26 cellular contexts compared by ENCODE assay signal in the genomic region with DNA sequence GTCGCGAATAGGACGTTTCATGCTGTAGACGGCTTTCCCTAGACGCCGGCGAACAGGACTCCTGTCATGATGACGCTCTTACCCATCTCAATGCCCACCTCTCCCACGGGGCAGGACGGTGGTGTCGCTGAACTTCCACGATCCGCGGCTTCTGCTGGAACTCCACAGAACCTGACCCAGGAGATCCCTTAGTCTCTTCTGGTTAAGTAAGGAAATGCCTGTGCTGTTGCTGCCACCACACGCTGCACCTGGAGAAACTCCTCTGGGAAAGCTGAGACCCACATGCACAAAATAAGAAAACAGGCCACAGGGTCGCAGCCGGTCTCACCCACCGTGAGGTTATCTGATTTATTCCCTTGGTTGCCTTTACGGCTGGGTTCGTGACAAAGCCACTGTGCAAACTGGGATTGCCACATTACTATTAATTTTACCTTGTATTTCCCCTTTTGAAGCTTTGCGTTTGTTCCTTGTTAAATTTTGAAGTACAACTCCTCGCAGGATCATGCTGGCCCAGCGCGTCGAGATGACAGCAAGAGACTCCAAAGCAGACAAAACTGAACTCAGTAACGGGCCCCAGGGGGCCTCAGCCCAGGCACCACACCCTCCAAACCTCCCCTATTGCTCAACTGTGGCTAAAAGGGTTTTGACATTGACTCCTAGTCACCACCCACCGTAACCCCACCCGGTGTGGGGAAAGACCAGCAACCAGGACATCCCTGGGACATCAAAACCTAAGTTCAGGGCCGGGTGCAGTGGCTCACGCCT. TPM values are rescaled to one million over a fixed set of nuclear protein-coding genes. Genes with fewer than 3 reads are reported as not detected.
DNase-seq lines count a peak whose midpoint lies in the region; ATAC-seq, FAIRE-seq and TF ChIP-seq lines count a peak whose summit lies in the region.
"Had no signal": no experiment of that assay in that cellular context is flagged by ENCODE, and none has a peak within 500 bp of the region (broad histone marks: within the 10 kb centered on the region; RNA-seq: fewer than 3 reads in every experiment).

No MANE protein-coding gene starts in this region.

- POLR2A ChIA-PET in H1 (lab: Charles Lee; ENCODE audit: partially characterized antibody), result no interaction called here

- H2BK15ac ChIP-seq in H1 (ENCODE audit: low read length), result no peak overlapping the region

- no peaks in the 10 kb centered on the region for H3K36me3 ChIP-seq in GM23338 (ENCODE audit: insufficient read depth)
- H3K36me3 ChIP-seq in H1 (ENCODE audit: control insufficient read depth in 2 of 4, insufficient read depth in 4 of 4, low read length in 3 of 4), result no peaks in the 10 kb centered on the region
- no peaks in the 10 kb centered on the region for H3K36me3 ChIP-seq in gastrocnemius medialis
- H3K36me3 ChIP-seq: esophagus muscularis mucosa had no signal

- H3K27me3 Mint-ChIP-seq in GM23338 (ENCODE audit: insufficient read depth, low read depth, poor library complexity), result peaks cover 4% of the 10 kb centered on the region
- H3K27me3 Mint-ChIP-seq: activated naive CD8-positive, alpha-beta T cell treated with anti-CD3 and anti-CD28 coated beads, Interleukin-2, amount 10 ng/mL, durations not matched to agents 7 days and 5 days had no signal

- TF ChIP-seq POLR2A in NB4 (IDR thresholded peaks at IDR 0.05; ENCODE audit: extremely low read depth, insufficient read length), result no peak
- no peak for TF ChIP-seq POLR2A in H1 (IDR thresholded peaks at IDR 0.05; ENCODE audit: control extremely low read depth in 1 of 2, low read depth in 2 of 2, low read length in 2 of 2)
- TF ChIP-seq POLR2A in gastrocnemius medialis (IDR thresholded peaks at IDR 0.05), result no peak

- H3K4me3 Mint-ChIP-seq in GM23338, result no peak overlapping the region
- H3K4me3 Mint-ChIP-seq: activated naive CD8-positive, alpha-beta T cell treated with anti-CD3 and anti-CD28 coated beads, Interleukin-2, amount 10 ng/mL, durations not matched to agents 7 days and 5 days; mesothelial cell of epicardium; nephron; type B pancreatic cell had no signal

- no peaks in the 10 kb centered on the region for H4K20me1 ChIP-seq in GM23338 (replicated peaks; ENCODE audit: insufficient read depth)
- H4K20me1 ChIP-seq in H1 (replicated peaks in 1 of 2; ENCODE audit: control insufficient read depth in 1 of 2, insufficient read depth in 2 of 2, low read length in 2 of 2), result no peaks in the 10 kb centered on the region

- H3K79me1 ChIP-seq in H1 (ENCODE audit: low read depth, low read length), result no peaks in the 10 kb centered on the region

- no peak for DNase-seq in GM23338 (ENCODE audit: low spot score)
- peak; percentile 100 for DNase-seq in NB4 (ENCODE audit: low read depth)
- no peak for DNase-seq in H1 (ENCODE audit: low read depth in 1 of 2, low spot score in 2 of 2)
- peak in 1 of 2 donors; percentile 70 for DNase-seq in gastrocnemius medialis
- DNase-seq in activated T-cell treated with anti-CD3 and anti-CD28 coated beads for 4 hours, result no peak
- DNase-seq in stimulated activated CD8-positive, alpha-beta memory T cell treated with anti-CD3 and anti-CD28 coated beads, Interleukin-4, amount 100 ng/mL, for 48 hours, result no peak
- no peak for DNase-seq in DMS 273 (lab: John Stamatoyannopoulos, UW; ENCODE audit: unreplicated experiment)
- no peak for DNase-seq in HUDEP-2 (lab: John Stamatoyannopoulos, UW; ENCODE audit: unreplicated experiment in 76 of 76)
- DNase-seq: activated CD4-positive, alpha-beta T cell treated with anti-CD3 and anti-CD28 coated beads for 4 hours; activated naive CD8-positive, alpha-beta T cell treated with anti-CD3 and anti-CD28 coated beads, Interleukin-2, amount 10 ng/mL, durations not matched to agents 7 days and 5 days; COR-L47; effector CD8-positive, alpha-beta T cell; glutamatergic neuron; left colon; NCI-H1048; NCI-H2029; NCI-H510A; stimulated activated CD4-positive, alpha-beta T cell treated with anti-CD3 and anti-CD28 coated beads, Interleukin-4, amount 100 ng/mL, for 1 hour had no signal

- no peaks in the 10 kb centered on the region; the same call in 2 of the 3 replicates for H3K36me3 Mint-ChIP-seq in GM23338 (ENCODE audit: low read depth)
- H3K36me3 Mint-ChIP-seq: activated naive CD8-positive, alpha-beta T cell treated with anti-CD3 and anti-CD28 coated beads, Interleukin-2, amount 10 ng/mL, durations not matched to agents 7 days and 5 days; mesothelial cell of epicardium; type B pancreatic cell had no signal

- H3K79me2 ChIP-seq in GM23338 (replicated peaks; ENCODE audit: insufficient read depth) (no peaks in the 10 kb centered on the region), H1 (ENCODE audit: control insufficient read depth in 1 of 2, insufficient read depth in 2 of 2, low read length in 2 of 2) (no peaks in the 10 kb centered on the region)

- no peak for FAIRE-seq in H1 (lab: Jason Lieb, UNC)
- FAIRE-seq: small intestine, TTC549 had no signal

- in situ Hi-C loops in gastrocnemius medialis (cut with MboI; ENCODE audit: low sequenced_read_pairs in 4 of 4), result no loop called here

- no peak overlapping the region for H3K4ac ChIP-seq in H1 (replicated peaks; ENCODE audit: insufficient read length, low read depth, low read length)

- H3K4me2 ChIP-seq in GM23338 (no peak overlapping the region), H1 (ENCODE audit: insufficient read depth in 1 of 2, low read depth in 2 of 2, low read length in 2 of 2) (no peak overlapping the region)

- peak; percentile 25; a peak in 2 of 4 replicates for TF ChIP-seq RAD21 in H1 (IDR thresholded peaks at IDR 0.05 in 1 of 2, conservative IDR thresholded peaks at IDR 0.05 in 1 of 2; ENCODE audit: low read depth in 2 of 2, low read length in 2 of 2)

- no peaks in the 10 kb centered on the region for H3K27me3 ChIP-seq in GM23338 (ENCODE audit: insufficient read depth)
- H3K27me3 ChIP-seq in H1 (replicated peaks in 1 of 4; ENCODE audit: control insufficient read depth in 3 of 4, extremely low read depth in 1 of 4, insufficient read depth in 3 of 4, low read length in 3 of 4), result no peaks in the 10 kb centered on the region; a peak in 1 of 7 replicates
- peaks cover 0 to 8% (median 0%) of the 10 kb centered on the region in 3 donors for H3K27me3 ChIP-seq in gastrocnemius medialis

- CTCF ChIA-PET in H1 (lab: Charles Lee; ENCODE audit: partially characterized antibody), result interaction anchor here (0.6 to 0.9 kb wide), 3 partner anchors 10 to 489 kb away, joined by 3 read pairs; no protein-coding TSS in a partner anchor

- no peak for TF ChIP-seq EP300 in H1 (IDR thresholded peaks at IDR 0.05; ENCODE audit: borderline replicate concordance in 1 of 2, low read depth in 2 of 2, low read length in 2 of 2)

- H3K14ac ChIP-seq in H1 (ENCODE audit: insufficient read length), result no peak overlapping the region

- H3K4me1 ChIP-seq in GM23338 (ENCODE audit: insufficient read depth) (no peaks in the 10 kb centered on the region), H1 (replicated peaks in 1 of 4; ENCODE audit: control insufficient read depth in 3 of 4, insufficient read depth in 4 of 4, low read length in 3 of 4) (no peaks in the 10 kb centered on the region), gastrocnemius medialis (no peaks in the 10 kb centered on the region)
- H3K4me1 ChIP-seq: esophagus muscularis mucosa had no signal

- no peaks in the 10 kb centered on the region for H3K9me3 ChIP-seq in H1 (ENCODE audit: insufficient read depth in 2 of 2, low read depth in 1 of 2, low read length in 1 of 2)
- no peaks in the 10 kb centered on the region for H3K9me3 ChIP-seq in gastrocnemius medialis
- H3K9me3 ChIP-seq: esophagus muscularis mucosa had no signal

- ATAC-seq in GM23338, result peak; percentile 41; the same call in 2 of the 3 replicates
- peak; percentile 56 to 69 for ATAC-seq in gastrocnemius medialis
- ATAC-seq: left colon had no signal

- H3K4me3 ChIP-seq in GM23338 (no peak overlapping the region), NB4 (ENCODE audit: low read depth, low read length) (peak overlapping the region; percentile 2), H1 (ENCODE audit: extremely low read depth in 1 of 4, insufficient read depth in 2 of 4, low read depth in 3 of 4, low read length in 4 of 4) (no peak overlapping the region), gastrocnemius medialis (no peak overlapping the region)
- H3K4me3 ChIP-seq: esophagus muscularis mucosa had no signal

- H3K18ac ChIP-seq in H1 (ENCODE audit: extremely low read depth, low read length), result no peak overlapping the region

- H3K27ac Mint-ChIP-seq in GM23338, result no peak overlapping the region
- H3K27ac Mint-ChIP-seq: activated naive CD8-positive, alpha-beta T cell treated with anti-CD3 and anti-CD28 coated beads, Interleukin-2, amount 10 ng/mL, durations not matched to agents 7 days and 5 days; mesothelial cell of epicardium; nephron; progenitor cell of endocrine pancreas; type B pancreatic cell had no signal

- H4K5ac ChIP-seq in H1 (ENCODE audit: insufficient read length, low read depth, low read length), result no peak overlapping the region

- H3K9me2 ChIP-seq in GM23338 (ENCODE audit: insufficient read depth), result no peaks in the 10 kb centered on the region

- H3K56ac ChIP-seq in H1 (replicated peaks; ENCODE audit: insufficient read length, low read depth, low read length), result no peak overlapping the region

- intact Hi-C loops in gastrocnemius medialis (cut with DNase I; ENCODE audit: low total_unique reads), result no loop called here

- H3K23ac ChIP-seq in H1 (ENCODE audit: insufficient read length), result no peak overlapping the region

- H2AFZ ChIP-seq in GM23338, result peak overlapping the region; percentile 38; the same call in 1 of the 2 replicates
- H2AFZ ChIP-seq in H1 (ENCODE audit: low read length), result 0 out of 2 replicates have a peak overlapping the region, but pooled peaks have one; percentile 39

- H3F3A ChIP-seq in GM23338 (replicated peaks; ENCODE audit: low read depth), result no peaks in the 10 kb centered on the region

- no peak overlapping the region for H2BK5ac ChIP-seq in H1 (ENCODE audit: low read depth, low read length)

- WGBS in H1 (ENCODE audit: extremely low coverage in 1 of 2, insufficient coverage in 1 of 2, insufficient read length in 1 of 2, insufficient replicate concordance in 2 of 2, low coverage in 1 of 2, low lambda C conversion rate in 2 of 2, missing lambda C conversion rate in 1 of 2), 2 experiments, result 92% methylated on average over 29 of the region's 30 CpGs; no CpG with 5 or more reads in 1 of the 2 experiments

- no peak overlapping the region for H2BK120ac ChIP-seq in H1 (replicated peaks; ENCODE audit: low read depth, low read length)

- H2BK20ac ChIP-seq in H1 (ENCODE audit: low read length), result no peak overlapping the region

- no peak overlapping the region for H2AK5ac ChIP-seq in H1 (ENCODE audit: low read depth, low read length)

- H3K4me1 Mint-ChIP-seq in GM23338, result peaks cover 9% of the 10 kb centered on the region
- H3K4me1 Mint-ChIP-seq: activated naive CD8-positive, alpha-beta T cell treated with anti-CD3 and anti-CD28 coated beads, Interleukin-2, amount 10 ng/mL, durations not matched to agents 7 days and 5 days; mesothelial cell of epicardium; nephron had no signal

- 0 out of 2 replicates have a peak overlapping the region, but pooled peaks have one; percentile 14 for H3K27ac ChIP-seq in GM23338 (ENCODE audit: low read depth)
- no peak overlapping the region for H3K27ac ChIP-seq in H1 (ENCODE audit: low read depth, low read length)
- no peak overlapping the region for H3K27ac ChIP-seq in gastrocnemius medialis
- H3K27ac ChIP-seq: esophagus muscularis mucosa, RWPE1 had no signal

- H3K23me2 ChIP-seq in H1 (ENCODE audit: low read depth, low read length), result no peaks in the 10 kb centered on the region

- H3K9me3 Mint-ChIP-seq in GM23338, result peaks cover 2% of the 10 kb centered on the region; the same call in 1 of the 3 replicates
- H3K9me3 Mint-ChIP-seq: activated naive CD8-positive, alpha-beta T cell treated with anti-CD3 and anti-CD28 coated beads, Interleukin-2, amount 10 ng/mL, durations not matched to agents 7 days and 5 days; mesothelial cell of epicardium; nephron; type B pancreatic cell had no signal

- no peak overlapping the region for H4K91ac ChIP-seq in H1 (replicated peaks; ENCODE audit: insufficient read length, low read length)

- H2BK12ac ChIP-seq in H1 (ENCODE audit: low read depth, low read length), result 0 out of 2 replicates have a peak overlapping the region, but pooled peaks have one; percentile 27

- H3K9ac ChIP-seq in H1 (replicated peaks in 1 of 4; ENCODE audit: extremely low read depth in 1 of 4, low read depth in 3 of 4, low read length in 3 of 4), result no peak overlapping the region

- TF ChIP-seq CTCF in GM23338 (conservative IDR thresholded peaks at IDR 0.05; ENCODE audit: low read depth in 2 of 2), result peak in 1 of 2 experiments; percentile 24; a peak in 2 of 4 replicates
- no peak for TF ChIP-seq CTCF in NB4 (IDR thresholded peaks at IDR 0.05; ENCODE audit: low read depth, low read length)
- TF ChIP-seq CTCF in H1 (IDR thresholded peaks at IDR 0.05; ENCODE audit: control extremely low read depth in 1 of 3, insufficient read depth in 1 of 3, low read depth in 1 of 3, low read length in 3 of 3), result no peak
- TF ChIP-seq CTCF in gastrocnemius medialis (IDR thresholded peaks at IDR 0.05 in 4 of 5, conservative IDR thresholded peaks at IDR 0.05 in 1 of 5), result no peak

- H4K8ac ChIP-seq in H1 (ENCODE audit: extremely low read depth, insufficient read depth, low read length), result no peak overlapping the region

RNA-seq across cellular contexts. Expression of a gene that starts 9.2 kb away (rescaled TPM):
- total RNA-seq in GM23338 (2014; rRNA removed; shearing (Covaris generic)), result 26.8 and 48.5 TPM in 2 replicates
- polyA plus RNA-seq in GM23338 (2016; fragmentation: Nextera tagmentation; extraction: Ambion mirVana) (10.4 and 16.9 TPM in 2 replicates), H1 (2011; rRNA removed) (53.8 and 55.7 TPM in 2 replicates)
- 34.4 and 41.3 TPM in 2 replicates for total RNA-seq in H1 (2021; fragmentation: NEBNext Ultra II Directional; extraction: Animal tissue kit (Norgen Biotek cat#: 25700))
- polyA plus RNA-seq in H1 (2011; cell fraction: cytosol; rRNA removed), result 44.7 TPM
- polyA plus RNA-seq in H1 (2011; cell fraction: nucleus; rRNA removed), result 141 TPM
- polyA plus RNA-seq in H1 (2012, experiment 1 of 2), result 22.5 to 51.9 TPM (median 46.7 TPM) in 4 replicates
- 23.0 TPM for polyA plus RNA-seq in H1 (2012, experiment 2 of 2)
- polyA plus RNA-seq in H1 (2013, experiment 1 of 2), result 35.2 TPM
- 33.5 TPM for polyA plus RNA-seq in H1 (2013, experiment 2 of 2)
- 17.4 and 19.1 TPM in 2 replicates for polyA minus RNA-seq in H1 (2011; rRNA and poly(A)+ RNA removed)
- polyA minus RNA-seq in H1 (2011; cell fraction: cytosol; rRNA and poly(A)+ RNA removed), result 24.2 TPM
- 47.2 TPM for polyA minus RNA-seq in H1 (2011; cell fraction: nucleus; rRNA and poly(A)+ RNA removed)
- 1 to 10 TPM in 2 of 4 donors, under 1 TPM in 1, not detected in 1; 0.75 to 1.6 (median 1.4) TPM for total RNA-seq in gastrocnemius medialis

Comparison
In these comparisons a context has a peak if more than half of its experiments do, and no peak if none do; other contexts are left out.
1. RNA of a gene that starts 9.2 kb away (total RNA-seq): 26.8 to 48.5 TPM in GM23338 and 34.4 to 41.3 TPM in H1; 0.75 to 1.6 TPM in gastrocnemius medialis; every median in the first group is over 10 times any median in the second.